In genomic region chr3:186567072-186567921, GRCh38 we compare ENCODE assay signal across 8 cellular contexts. TPM values are rescaled to one million over a fixed set of nuclear protein-coding genes. Genes with fewer than 3 reads are reported as not detected.
DNase-seq lines count a peak whose midpoint lies in the region; ATAC-seq and TF ChIP-seq lines count a peak whose summit lies in the region.

Gene TBCCD1, minus strand, starts transcription at chr3:186567339. Its CDS starts 3,010 bp downstream, at chr3:186564329.

- under 1% methylated on average over 12 of the region's 66 CpGs for WGBS in suprapubic skin

- ATAC-seq in HG02571 (IDR thresholded peaks at IDR 0.05; ENCODE audit: unreplicated experiment): peak; percentile 39
- peak; percentile 64 for ATAC-seq in activated naive CD4-positive, alpha-beta T cell treated with anti-CD3 and anti-CD28 coated beads, Interleukin-2, amount 50 U/mL, for 72 hours

- no peak for TF ChIP-seq EP300 in suprapubic skin (IDR thresholded peaks at IDR 0.05)

- TF ChIP-seq POLR2A in suprapubic skin (IDR thresholded peaks at IDR 0.05): peak; percentile 22 to 74

- peaks cover 52% of the 10 kb centered on the region for H3K4me1 ChIP-seq in suprapubic skin

- H3K36me3 ChIP-seq in suprapubic skin: no peaks in the 10 kb centered on the region

- TF ChIP-seq CTCF in suprapubic skin (IDR thresholded peaks at IDR 0.05): no peak

- peaks cover 11 to 17% of the 10 kb centered on the region in 2 donors for H3K36me3 Mint-ChIP-seq in activated naive CD4-positive, alpha-beta T cell treated with anti-CD3 and anti-CD28 coated beads, Interleukin-2, amount 50 U/mL, for 72 hours

- no peaks in the 10 kb centered on the region for H3K27me3 ChIP-seq in suprapubic skin

- H3K27ac ChIP-seq in suprapubic skin: peak within 1 kb of the TSS; percentile 90

- H3K9me3 Mint-ChIP-seq in activated naive CD4-positive, alpha-beta T cell treated with anti-CD3 and anti-CD28 coated beads, Interleukin-2, amount 50 U/mL, for 72 hours: no peaks in the 10 kb centered on the region

- no peaks in the 10 kb centered on the region for H3K9me3 ChIP-seq in suprapubic skin

- H3K4me3 ChIP-seq in GM08714 (ENCODE audit: low read length) (peak within 1 kb of the TSS; percentile 97), suprapubic skin (peak within 1 kb of the TSS; percentile 87)

- DNase-seq in NCI-H1048 (lab: John Stamatoyannopoulos, UW) (peak; percentile 64), SKM-1 (lab: John Stamatoyannopoulos, UW; ENCODE audit: unreplicated experiment) (peak; percentile 59), glomerular endothelial cell (ENCODE audit: extremely low read depth, low read depth, low spot score) (peak; percentile 44), occipital lobe (lab: John Stamatoyannopoulos, UW) (peak; percentile 88), suprapubic skin (ENCODE audit: low spot score in 2 of 2) (peak; percentile 92 to 94)
- DNase-seq in activated naive CD4-positive, alpha-beta T cell treated with anti-CD3 and anti-CD28 coated beads, Interleukin-2, amount 50 U/mL, for 72 hours (ENCODE audit: low spot score in 2 of 2): peak; percentile 94 to 100

- peak within 1 kb of the TSS; percentile 95 to 96 for H3K27ac Mint-ChIP-seq in activated naive CD4-positive, alpha-beta T cell treated with anti-CD3 and anti-CD28 coated beads, Interleukin-2, amount 50 U/mL, for 72 hours

RNA-seq across cellular contexts. Expression of gene TBCCD1, which starts in this region (rescaled TPM):
- 10 to 100 TPM; 10.0 to 14.8 TPM for total RNA-seq in activated naive CD4-positive, alpha-beta T cell treated with anti-CD3 and anti-CD28 coated beads, Interleukin-2, amount 50 U/mL, for 72 hours
- total RNA-seq in glomerular endothelial cell: 12.4 and 16.1 TPM in 2 replicates
- total RNA-seq in occipital lobe: 37.1 TPM
- 10 to 100 TPM; 16.6 to 19.8 (median 17.6) TPM for total RNA-seq in suprapubic skin

Comparison
In these comparisons a context has a peak if more than half of its experiments do, and no peak if none do; other contexts are left out.
1. Peak in every context shown above with its lines: DNase-seq, ATAC-seq, H3K4me3 ChIP-seq and H3K27ac ChIP-seq.
2. DNase-seq: peak in every context shown above with its lines; median percentile 97 in activated naive CD4-positive, alpha-beta T cell treated with anti-CD3 and anti-CD28 coated beads, Interleukin-2, amount 50 U/mL, for 72 hours; 93 in suprapubic skin; 88 in occipital lobe; 64 in NCI-H1048; 59 in SKM-1; 44 in glomerular endothelial cell.